ENCODE assay signal across 1 cellular context in genomic region chr2:6914829-6915228, GRCh38.
A peak's percentile ranks its signal among the peaks of the same experiment; 100 is the strongest.
TF ChIP-seq lines count a peak whose summit lies in the region.

No MANE protein-coding gene starts in this region.

TF ChIP-seq in GM12878, 131 proteins besides CTCF, POLR2A, EP300 and RAD21:
- peak; percentile 24 for TF ChIP-seq PBX3 (IDR thresholded peaks at IDR 0.05; ENCODE audit: insufficient replicate concordance, low read depth, low read length)
- TF ChIP-seq, protein P1, sequence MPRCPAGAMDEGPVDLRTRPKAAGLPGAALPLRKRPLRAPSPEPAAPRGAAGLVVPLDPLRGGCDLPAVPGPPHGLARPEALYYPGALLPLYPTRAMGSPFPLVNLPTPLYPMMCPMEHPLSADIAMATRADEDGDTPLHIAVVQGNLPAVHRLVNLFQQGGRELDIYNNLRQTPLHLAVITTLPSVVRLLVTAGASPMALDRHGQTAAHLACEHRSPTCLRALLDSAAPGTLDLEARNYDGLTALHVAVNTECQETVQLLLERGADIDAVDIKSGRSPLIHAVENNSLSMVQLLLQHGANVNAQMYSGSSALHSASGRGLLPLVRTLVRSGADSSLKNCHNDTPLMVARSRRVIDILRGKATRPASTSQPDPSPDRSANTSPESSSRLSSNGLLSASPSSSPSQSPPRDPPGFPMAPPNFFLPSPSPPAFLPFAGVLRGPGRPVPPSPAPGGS (IDR thresholded peaks at IDR 0.05; ENCODE audit: borderline replicate concordance, insufficient read depth, low read depth, low read length, poor library complexity, severe bottlenecking) = peak; percentile 72
- 0 out of 2 replicates have a peak, but pooled peaks have one; percentile 25 for TF ChIP-seq TCF3 (IDR thresholded peaks at IDR 0.05; ENCODE audit: borderline replicate concordance, insufficient read depth, low read depth, low read length)
- no peak for TF ChIP-seq CUX1 (IDR thresholded peaks at IDR 0.05; ENCODE audit: insufficient replicate concordance, low read depth, low read length)
